ENCODE assay signal across 1 cellular context in genomic region chr3:47410801-47411646, GRCh38.
TF ChIP-seq lines count a peak whose summit lies in the region.

No MANE protein-coding gene starts in this region.

TF ChIP-seq in H1, 55 proteins besides CTCF, POLR2A, EP300 and RAD21 (continued from another document):
- TF ChIP-seq ATF2 (IDR thresholded peaks at IDR 0.05; ENCODE audit: low read length) (no peak), SP4 (IDR thresholded peaks at IDR 0.05; ENCODE audit: low read length) (no peak), SP2 (IDR thresholded peaks at IDR 0.05; ENCODE audit: low read length) (no peak), CTBP2 (IDR thresholded peaks at IDR 0.05; ENCODE audit: borderline replicate concordance, insufficient read depth, insufficient read length, low read length) (no peak), CHD1 (IDR thresholded peaks at IDR 0.05; ENCODE audit: low read depth, low read length) (no peak), MAFK (IDR thresholded peaks at IDR 0.05; ENCODE audit: low read depth, low read length) (no peak), CHD2 (IDR thresholded peaks at IDR 0.05; ENCODE audit: low read length) (no peak), RNF2 (IDR thresholded peaks at IDR 0.05; ENCODE audit: borderline replicate concordance, low read depth, low read length, missing control alignments, poor library complexity, severe bottlenecking) (no peak), FOSL1 (IDR thresholded peaks at IDR 0.05; ENCODE audit: insufficient read depth, low read depth, low read length) (no peak), GTF2F1 (IDR thresholded peaks at IDR 0.05; ENCODE audit: borderline replicate concordance, low read depth, low read length) (no peak), POLR2AphosphoS5 (IDR thresholded peaks at IDR 0.05; ENCODE audit: low read depth, low read length) (no peak), SIRT6 (IDR thresholded peaks at IDR 0.05; ENCODE audit: low read length) (no peak), PHF8 (conservative IDR thresholded peaks at IDR 0.05; ENCODE audit: low read depth, low read length) (no peak)
